Comparison of ENCODE assay signal across 21 cellular contexts in the genomic region with DNA sequence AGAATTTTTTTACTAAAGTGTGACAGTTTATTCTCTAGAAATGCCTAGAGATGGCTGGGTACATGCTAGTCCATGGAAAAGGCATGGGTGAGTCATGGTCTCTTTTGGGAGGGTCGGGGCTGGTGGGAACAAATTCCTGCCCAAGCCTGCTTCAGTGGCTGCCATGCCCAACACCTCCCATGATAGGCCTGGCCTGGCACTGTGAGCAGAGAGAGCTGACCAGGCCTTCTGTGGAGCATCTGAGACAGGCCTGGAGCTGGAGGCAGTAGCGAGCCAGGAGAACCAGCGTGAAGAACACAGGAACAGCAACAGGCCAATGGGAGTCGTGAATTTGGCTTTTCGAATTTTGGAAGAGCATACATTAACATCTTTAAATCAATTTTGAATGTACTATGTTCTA.
"Had no signal": no experiment of that assay in that cellular context is flagged by ENCODE, and none has a peak within 500 bp of the region (broad histone marks: within the 10 kb centered on the region; RNA-seq: fewer than 3 reads in every experiment).

No MANE protein-coding gene starts in this region.

- FAIRE-seq: endometrium had no signal

- H3K9me3 Mint-ChIP-seq: activated B cell treated with CpG ODN at 0.5 μM for 24 hours; activated CD4-positive, alpha-beta memory T cell treated with anti-CD3 and anti-CD28 coated beads, Interleukin-2, amount 10 ng/mL, durations not matched to agents 7 days and 5 days; activated naive CD4-positive, alpha-beta T cell treated with anti-CD3 and anti-CD28 coated beads for 36 hours; activated naive CD8-positive, alpha-beta T cell treated with anti-CD3 and anti-CD28 coated beads, Interleukin-2, amount 10 ng/mL, durations not matched to agents 7 days and 5 days; activated T-cell treated with anti-CD3 and anti-CD28 coated beads, Interleukin-2, amount 50 U/mL, for 72 hours; naive thymus-derived CD4-positive, alpha-beta T cell had no signal

- DNase-seq: activated B cell treated with CpG ODN at 0.5 μM for 24 hours; activated CD4-positive, alpha-beta memory T cell treated with anti-CD3 and anti-CD28 coated beads, Interleukin-2, amount 10 ng/mL, durations not matched to agents 7 days and 5 days; activated CD4-positive, alpha-beta T cell treated with anti-CD3 and anti-CD28 coated beads for 4 hours; activated effector memory CD4-positive, alpha-beta T cell treated with Interleukin-2 at 50 U/mL for 16 hours; activated naive CD4-positive, alpha-beta T cell treated with anti-CD3 and anti-CD28 coated beads for 36 hours; activated naive CD8-positive, alpha-beta T cell treated with anti-CD3 and anti-CD28 coated beads, Interleukin-2, amount 10 ng/mL, durations not matched to agents 7 days and 5 days; activated T-cell treated with anti-CD3 and anti-CD28 coated beads, Interleukin-2, amount 50 U/mL, for 72 hours; amniotic stem cell; cortex of kidney; heart right ventricle; islet precursor cell; left cardiac atrium; mesenchymal stem cell; mucosa of descending colon; naive thymus-derived CD4-positive, alpha-beta T cell; stimulated activated CD4-positive, alpha-beta T cell treated with anti-CD3 and anti-CD28 coated beads, Interleukin-4, amount 100 ng/mL, for 24 hours; stimulated activated naive CD4-positive, alpha-beta T cell treated with Interleukin-2 at 50 U/mL for 16 hours; T-helper 9 cell; tibial artery had no signal

- H3K36me3 ChIP-seq: prostate gland had no signal

- H3K27me3 Mint-ChIP-seq: activated B cell treated with CpG ODN at 0.5 μM for 24 hours; activated CD4-positive, alpha-beta memory T cell treated with anti-CD3 and anti-CD28 coated beads, Interleukin-2, amount 10 ng/mL, durations not matched to agents 7 days and 5 days; activated naive CD8-positive, alpha-beta T cell treated with anti-CD3 and anti-CD28 coated beads, Interleukin-2, amount 10 ng/mL, durations not matched to agents 7 days and 5 days; naive thymus-derived CD4-positive, alpha-beta T cell had no signal

- H3K4me1 ChIP-seq: heart right ventricle, prostate gland, tibial artery had no signal

- ATAC-seq: activated T-cell treated with anti-CD3 and anti-CD28 coated beads, Interleukin-2, amount 50 U/mL, for 72 hours; heart right ventricle; left cardiac atrium; mucosa of descending colon; naive thymus-derived CD4-positive, alpha-beta T cell had no signal

- H3K4me3 Mint-ChIP-seq: activated B cell treated with CpG ODN at 0.5 μM for 24 hours; activated CD4-positive, alpha-beta memory T cell treated with anti-CD3 and anti-CD28 coated beads, Interleukin-2, amount 10 ng/mL, durations not matched to agents 7 days and 5 days; activated naive CD4-positive, alpha-beta T cell treated with anti-CD3 and anti-CD28 coated beads for 36 hours; activated naive CD8-positive, alpha-beta T cell treated with anti-CD3 and anti-CD28 coated beads, Interleukin-2, amount 10 ng/mL, durations not matched to agents 7 days and 5 days; activated T-cell treated with anti-CD3 and anti-CD28 coated beads, Interleukin-2, amount 50 U/mL, for 72 hours; naive thymus-derived CD4-positive, alpha-beta T cell had no signal

- H3K27me3 ChIP-seq: heart right ventricle, tibial artery had no signal

- H3K4me1 Mint-ChIP-seq: activated B cell treated with CpG ODN at 0.5 μM for 24 hours had no signal

- H3K27ac ChIP-seq: heart right ventricle, prostate gland, tibial artery had no signal

- H3K27ac Mint-ChIP-seq: activated B cell treated with CpG ODN at 0.5 μM for 24 hours; activated CD4-positive, alpha-beta memory T cell treated with anti-CD3 and anti-CD28 coated beads, Interleukin-2, amount 10 ng/mL, durations not matched to agents 7 days and 5 days; activated naive CD4-positive, alpha-beta T cell treated with anti-CD3 and anti-CD28 coated beads for 36 hours; activated naive CD8-positive, alpha-beta T cell treated with anti-CD3 and anti-CD28 coated beads, Interleukin-2, amount 10 ng/mL, durations not matched to agents 7 days and 5 days; activated T-cell treated with anti-CD3 and anti-CD28 coated beads, Interleukin-2, amount 50 U/mL, for 72 hours; naive thymus-derived CD4-positive, alpha-beta T cell had no signal

- H3K4me3 ChIP-seq: heart right ventricle, mucosa of descending colon, prostate gland, tibial artery had no signal

- H3K9me3 ChIP-seq: heart right ventricle, mucosa of descending colon, prostate gland, tibial artery had no signal
